In the genomic region with DNA sequence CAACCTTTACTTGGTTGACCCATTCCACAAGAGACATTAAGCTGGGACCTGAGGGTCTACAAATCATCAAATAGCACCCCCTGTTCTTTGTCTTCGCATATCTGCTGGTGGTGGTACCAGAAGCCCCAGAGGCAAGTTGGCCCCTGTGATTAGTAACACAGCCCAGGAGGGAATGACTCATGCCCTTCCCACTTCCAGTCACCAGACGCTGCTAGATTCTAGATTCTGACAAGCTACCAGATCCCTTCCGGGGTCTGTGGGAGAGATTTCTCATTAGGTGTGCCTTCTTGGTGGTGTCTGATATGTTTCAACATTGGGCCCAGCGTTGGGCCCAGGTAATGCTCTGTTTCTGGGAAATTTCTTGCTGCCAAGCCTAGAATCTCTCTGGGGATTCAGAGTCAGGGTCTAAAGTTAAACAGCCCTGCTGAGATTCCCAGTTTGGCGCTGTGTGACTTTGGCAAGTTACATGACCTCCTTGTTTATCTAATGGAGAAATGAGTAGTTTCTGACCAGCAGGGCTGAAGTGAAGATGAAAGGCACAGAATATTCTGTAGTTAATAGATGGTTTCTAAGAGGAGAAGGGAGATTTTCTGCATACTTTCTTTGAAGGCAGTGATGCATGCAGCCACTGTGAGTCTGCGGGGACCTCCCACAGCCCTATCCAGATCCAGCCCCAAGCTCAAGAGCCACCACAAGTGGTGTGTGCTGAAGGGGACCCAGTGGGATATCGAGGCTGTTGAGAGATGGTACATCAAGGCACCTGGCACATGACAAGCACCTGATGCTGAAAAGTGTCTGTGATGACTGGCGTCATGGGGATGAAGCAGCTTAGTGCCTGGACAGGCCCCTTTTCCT, we compare ENCODE assay signal across 1 cellular context.
TF ChIP-seq lines count a peak whose summit lies in the region.

No MANE protein-coding gene starts in this region.

TF ChIP-seq in GM23338, 12 proteins besides CTCF, POLR2A, EP300 and RAD21 (continued from another document):
- TF ChIP-seq, protein P1, sequence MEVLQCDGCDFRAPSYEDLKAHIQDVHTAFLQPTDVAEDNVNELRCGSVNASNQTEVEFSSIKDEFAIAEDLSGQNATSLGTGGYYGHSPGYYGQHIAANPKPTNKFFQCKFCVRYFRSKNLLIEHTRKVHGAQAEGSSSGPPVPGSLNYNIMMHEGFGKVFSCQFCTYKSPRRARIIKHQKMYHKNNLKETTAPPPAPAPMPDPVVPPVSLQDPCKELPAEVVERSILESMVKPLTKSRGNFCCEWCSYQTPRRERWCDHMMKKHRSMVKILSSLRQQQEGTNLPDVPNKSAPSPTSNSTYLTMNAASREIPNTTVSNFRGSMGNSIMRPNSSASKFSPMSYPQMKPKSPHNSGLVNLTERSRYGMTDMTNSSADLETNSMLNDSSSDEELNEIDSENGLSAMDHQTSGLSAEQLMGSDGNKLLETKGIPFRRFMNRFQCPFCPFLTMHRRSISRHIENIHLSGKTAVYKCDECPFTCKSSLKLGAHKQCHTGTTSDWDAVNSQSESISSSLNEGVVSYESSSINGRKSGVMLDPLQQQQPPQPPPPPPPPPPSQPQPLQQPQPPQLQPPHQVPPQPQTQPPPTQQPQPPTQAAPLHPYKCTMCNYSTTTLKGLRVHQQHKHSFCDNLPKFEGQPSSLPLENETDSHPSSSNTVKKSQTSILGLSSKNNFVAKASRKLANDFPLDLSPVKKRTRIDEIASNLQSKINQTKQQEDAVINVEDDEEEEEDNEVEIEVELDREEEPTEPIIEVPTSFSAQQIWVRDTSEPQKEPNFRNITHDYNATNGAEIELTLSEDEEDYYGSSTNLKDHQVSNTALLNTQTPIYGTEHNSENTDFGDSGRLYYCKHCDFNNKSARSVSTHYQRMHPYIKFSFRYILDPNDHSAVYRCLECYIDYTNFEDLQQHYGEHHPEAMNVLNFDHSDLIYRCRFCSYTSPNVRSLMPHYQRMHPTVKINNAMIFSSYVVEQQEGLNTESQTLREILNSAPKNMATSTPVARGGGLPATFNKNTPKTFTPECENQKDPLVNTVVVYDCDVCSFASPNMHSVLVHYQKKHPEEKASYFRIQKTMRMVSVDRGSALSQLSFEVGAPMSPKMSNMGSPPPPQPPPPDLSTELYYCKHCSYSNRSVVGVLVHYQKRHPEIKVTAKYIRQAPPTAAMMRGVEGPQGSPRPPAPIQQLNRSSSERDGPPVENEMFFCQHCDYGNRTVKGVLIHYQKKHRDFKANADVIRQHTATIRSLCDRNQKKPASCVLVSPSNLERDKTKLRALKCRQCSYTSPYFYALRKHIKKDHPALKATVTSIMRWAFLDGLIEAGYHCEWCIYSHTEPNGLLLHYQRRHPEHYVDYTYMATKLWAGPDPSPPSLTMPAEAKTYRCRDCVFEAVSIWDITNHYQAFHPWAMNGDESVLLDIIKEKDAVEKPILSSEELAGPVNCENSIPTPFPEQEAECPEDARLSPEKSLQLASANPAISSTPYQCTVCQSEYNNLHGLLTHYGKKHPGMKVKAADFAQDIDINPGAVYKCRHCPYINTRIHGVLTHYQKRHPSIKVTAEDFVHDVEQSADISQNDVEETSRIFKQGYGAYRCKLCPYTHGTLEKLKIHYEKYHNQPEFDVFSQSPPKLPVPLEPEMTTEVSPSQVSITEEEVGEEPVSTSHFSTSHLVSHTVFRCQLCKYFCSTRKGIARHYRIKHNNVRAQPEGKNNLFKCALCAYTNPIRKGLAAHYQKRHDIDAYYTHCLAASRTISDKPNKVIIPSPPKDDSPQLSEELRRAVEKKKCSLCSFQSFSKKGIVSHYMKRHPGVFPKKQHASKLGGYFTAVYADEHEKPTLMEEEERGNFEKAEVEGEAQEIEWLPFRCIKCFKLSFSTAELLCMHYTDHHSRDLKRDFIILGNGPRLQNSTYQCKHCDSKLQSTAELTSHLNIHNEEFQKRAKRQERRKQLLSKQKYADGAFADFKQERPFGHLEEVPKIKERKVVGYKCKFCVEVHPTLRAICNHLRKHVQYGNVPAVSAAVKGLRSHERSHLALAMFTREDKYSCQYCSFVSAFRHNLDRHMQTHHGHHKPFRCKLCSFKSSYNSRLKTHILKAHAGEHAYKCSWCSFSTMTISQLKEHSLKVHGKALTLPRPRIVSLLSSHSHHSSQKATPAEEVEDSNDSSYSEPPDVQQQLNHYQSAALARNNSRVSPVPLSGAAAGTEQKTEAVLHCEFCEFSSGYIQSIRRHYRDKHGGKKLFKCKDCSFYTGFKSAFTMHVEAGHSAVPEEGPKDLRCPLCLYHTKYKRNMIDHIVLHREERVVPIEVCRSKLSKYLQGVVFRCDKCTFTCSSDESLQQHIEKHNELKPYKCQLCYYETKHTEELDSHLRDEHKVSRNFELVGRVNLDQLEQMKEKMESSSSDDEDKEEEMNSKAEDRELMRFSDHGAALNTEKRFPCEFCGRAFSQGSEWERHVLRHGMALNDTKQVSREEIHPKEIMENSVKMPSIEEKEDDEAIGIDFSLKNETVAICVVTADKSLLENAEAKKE (CRISPR knock-in tag; IDR thresholded peaks at IDR 0.05) = no peak
- no peak for TF ChIP-seq REST (IDR thresholded peaks at IDR 0.05; ENCODE audit: unreplicated experiment)
- TF ChIP-seq EZH2phosphoT487 (IDR thresholded peaks at IDR 0.05; ENCODE audit: unreplicated experiment) = no peak
- TF ChIP-seq CREB1 (CRISPR knock-in tag; IDR thresholded peaks at IDR 0.05; ENCODE audit: low read depth) = no peak
- no peak for TF ChIP-seq POLR2AphosphoS5 (IDR thresholded peaks at IDR 0.05; ENCODE audit: low read depth)
- no peak for TF ChIP-seq NANOG (IDR thresholded peaks at IDR 0.05; ENCODE audit: borderline replicate concordance)
